Comparison of ENCODE assay signal across 16 cellular contexts in the genomic region with DNA sequence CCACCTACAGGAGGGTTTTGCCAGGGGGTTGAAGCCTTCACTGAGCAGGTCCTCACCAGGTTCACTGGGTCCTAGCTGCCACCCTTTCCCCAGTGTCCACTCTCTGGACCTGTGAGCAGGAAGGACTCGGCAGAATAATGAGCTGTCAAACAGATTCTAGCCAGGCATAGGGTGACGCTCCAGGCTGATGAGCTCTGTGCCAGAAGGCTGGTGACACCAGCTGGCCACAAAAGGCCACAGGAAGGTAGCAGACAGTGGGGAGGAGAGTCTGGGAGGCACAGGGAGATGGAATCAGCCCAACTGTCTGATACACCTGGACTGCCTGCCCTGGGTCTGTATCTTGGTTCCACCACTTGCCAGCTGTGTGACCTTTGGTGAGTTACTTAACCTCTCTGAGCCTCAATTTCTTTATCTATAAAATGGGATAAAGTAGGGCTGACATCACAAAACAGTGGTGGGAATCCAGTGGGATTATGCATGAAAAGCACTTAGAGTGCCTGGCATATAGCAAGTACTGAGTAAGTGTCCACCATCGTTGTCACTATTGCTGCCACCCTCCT.
"Had no signal": no experiment of that assay in that cellular context is flagged by ENCODE, and none has a peak within 500 bp of the region (broad histone marks: within the 10 kb centered on the region; RNA-seq: fewer than 3 reads in every experiment).

No MANE protein-coding gene starts in this region.

- H3K9me3 Mint-ChIP-seq: activated naive CD8-positive, alpha-beta T cell treated with anti-CD3 and anti-CD28 coated beads, Interleukin-2, amount 50 U/mL, for 24 hours; activated T-helper 1 cell treated with anti-CD3 and anti-CD28 coated beads, Interleukin-12 subunit alpha, Interleukin-12 subunit beta, Interleukin-2, Interleukin-4 antibody, amounts not matched to agents 30 ng/mL and 10 ng/mL and 1 ng/mL, durations not matched to agents 14 hours and 24 hours and 36 hours; nephron progenitor cell had no signal

- H3K9me3 ChIP-seq: upper lobe of right lung had no signal

- H3K27ac Mint-ChIP-seq: activated CD4-positive, alpha-beta T cell treated with anti-CD3 and anti-CD28 coated beads for 36 hours; activated CD8-positive, alpha-beta T cell treated with anti-CD3 and anti-CD28 coated beads, Interleukin-2, amount 10 ng/mL, durations not matched to agents 7 days and 5 days; activated naive CD8-positive, alpha-beta T cell treated with anti-CD3 and anti-CD28 coated beads, Interleukin-2, amount 50 U/mL, for 24 hours; activated T-helper 1 cell treated with anti-CD3 and anti-CD28 coated beads, Interleukin-12 subunit alpha, Interleukin-12 subunit beta, Interleukin-2, Interleukin-4 antibody, amounts not matched to agents 30 ng/mL and 10 ng/mL and 1 ng/mL, durations not matched to agents 14 hours and 24 hours and 36 hours had no signal

- DNase-seq: activated CD4-positive, alpha-beta T cell treated with anti-CD3 and anti-CD28 coated beads for 36 hours; activated CD8-positive, alpha-beta memory T cell treated with anti-CD3 and anti-CD28 coated beads, Interleukin-2, amount 50 U/mL, for 48 hours; activated CD8-positive, alpha-beta T cell treated with anti-CD3 and anti-CD28 coated beads, Interleukin-2, amount 10 ng/mL, durations not matched to agents 7 days and 5 days; activated naive CD4-positive, alpha-beta T cell treated with Interleukin-2 at 50 U/mL for 16 hours; activated naive CD8-positive, alpha-beta T cell treated with anti-CD3 and anti-CD28 coated beads, Interleukin-2, amount 50 U/mL, for 24 hours; dermis blood vessel endothelial cell; kidney; left ventricle myocardium superior; mesendoderm; nephron progenitor cell; stimulated activated CD4-positive, alpha-beta T cell treated with anti-CD3 and anti-CD28 coated beads, Interleukin-2, amount 100 ng/mL, for 24 hours; stimulated activated naive CD4-positive, alpha-beta T cell; T-helper 1 cell; upper lobe of right lung; WERI-Rb-1 had no signal

- H3K27me3 Mint-ChIP-seq: activated CD4-positive, alpha-beta T cell treated with anti-CD3 and anti-CD28 coated beads for 36 hours; activated naive CD8-positive, alpha-beta T cell treated with anti-CD3 and anti-CD28 coated beads, Interleukin-2, amount 50 U/mL, for 24 hours had no signal

- H3K4me3 ChIP-seq: upper lobe of right lung had no signal

- H3K4me3 Mint-ChIP-seq: activated CD4-positive, alpha-beta T cell treated with anti-CD3 and anti-CD28 coated beads for 36 hours; activated CD8-positive, alpha-beta T cell treated with anti-CD3 and anti-CD28 coated beads, Interleukin-2, amount 10 ng/mL, durations not matched to agents 7 days and 5 days; activated naive CD8-positive, alpha-beta T cell treated with anti-CD3 and anti-CD28 coated beads, Interleukin-2, amount 50 U/mL, for 24 hours; activated T-helper 1 cell treated with anti-CD3 and anti-CD28 coated beads, Interleukin-12 subunit alpha, Interleukin-12 subunit beta, Interleukin-2, Interleukin-4 antibody, amounts not matched to agents 30 ng/mL and 10 ng/mL and 1 ng/mL, durations not matched to agents 14 hours and 24 hours and 36 hours; nephron progenitor cell had no signal

- H3K27ac ChIP-seq: upper lobe of right lung, WERI-Rb-1 had no signal

- FAIRE-seq: kidney had no signal

- H3K4me1 ChIP-seq: upper lobe of right lung had no signal

- H3K4me1 Mint-ChIP-seq: activated CD4-positive, alpha-beta T cell treated with anti-CD3 and anti-CD28 coated beads for 36 hours; activated naive CD8-positive, alpha-beta T cell treated with anti-CD3 and anti-CD28 coated beads, Interleukin-2, amount 50 U/mL, for 24 hours had no signal

- H3K27me3 ChIP-seq: upper lobe of right lung had no signal
